In genomic region chr13:97934590-97934989, GRCh38 we compare ENCODE assay signal across 25 cellular contexts. TPM values are rescaled to one million over a fixed set of nuclear protein-coding genes. Genes with fewer than 3 reads are reported as not detected.
DNase-seq lines count a peak whose midpoint lies in the region; ATAC-seq and TF ChIP-seq lines count a peak whose summit lies in the region.
"Had no signal": no experiment of that assay in that cellular context is flagged by ENCODE, and none has a peak within 500 bp of the region (broad histone marks: within the 10 kb centered on the region; RNA-seq: fewer than 3 reads in every experiment).

No MANE protein-coding gene starts in this region.

- DNase-seq in COLO829 (ENCODE audit: low spot score) = peak; percentile 83
- no peak for DNase-seq in T-helper 17 cell
- no peak for DNase-seq in heart left ventricle
- peak; percentile 48 for DNase-seq in osteoblast (ENCODE audit: insufficient read length, low spot score, missing footprints)
- no peak for DNase-seq in activated T-cell treated with anti-CD3 and anti-CD28 coated beads for 4 hours
- no peak for DNase-seq in CD8-positive, alpha-beta memory T cell
- DNase-seq: activated CD4-positive, alpha-beta T cell treated with anti-CD3 and anti-CD28 coated beads, Interleukin-2, amount 10 ng/mL, durations not matched to agents 24 days and 14 days; activated gamma-delta T cell treated with Interleukin-2 at 50 U/mL for 16 hours; adrenal gland; CD4-positive, CD25-positive, alpha-beta regulatory T cell; central memory CD4-positive, alpha-beta T cell; DMS53; effector CD4-positive, alpha-beta T cell; islet precursor cell; naive thymus-derived CD4-positive, alpha-beta T cell; NCI-H1417 treated with DMSO at 0.1 percent for 48 hours; psoas muscle; RPMI8226; stimulated activated CD4-positive, alpha-beta T cell treated with anti-CD3 and anti-CD28 coated beads, Interleukin-12 subunit alpha, Interleukin-12 subunit beta, amount 100 ng/mL, for 4 hours; stimulated activated CD8-positive, alpha-beta memory T cell treated with anti-CD3 and anti-CD28 coated beads, Interleukin-4, amount 100 ng/mL, for 48 hours; SW 1271 had no signal

- H3K9me3 ChIP-seq in T-helper 17 cell (ENCODE audit: control insufficient read depth, low read length, poor library complexity, severe bottlenecking) (no peaks in the 10 kb centered on the region), heart left ventricle (no peaks in the 10 kb centered on the region), osteoblast (ENCODE audit: low read depth, low read length) (no peaks in the 10 kb centered on the region)
- H3K9me3 ChIP-seq in CD8-positive, alpha-beta memory T cell (ENCODE audit: low read length) = no peaks in the 10 kb centered on the region
- H3K9me3 ChIP-seq: adrenal gland, psoas muscle, vagina had no signal

- H4K20me1 ChIP-seq in osteoblast (ENCODE audit: insufficient read depth, low read length) = no peaks in the 10 kb centered on the region

- POLR2A ChIA-PET in CD8-positive, alpha-beta memory T cell (lab: Charles Lee) = no interaction called here

- H3K27ac ChIP-seq in heart left ventricle (peak overlapping the region in 2 of 12 donors; percentile 10 to 36), osteoblast (ENCODE audit: low read depth, low read length) (peak overlapping the region; percentile 5)
- no peak overlapping the region for H3K27ac ChIP-seq in CD8-positive, alpha-beta memory T cell (ENCODE audit: low read depth, low read length)
- H3K27ac ChIP-seq: adrenal gland, psoas muscle, vagina had no signal

- no peak overlapping the region for H3K27ac Mint-ChIP-seq in T-helper 17 cell
- H3K27ac Mint-ChIP-seq in CD8-positive, alpha-beta memory T cell = no peak overlapping the region
- H3K27ac Mint-ChIP-seq: activated CD4-positive, alpha-beta T cell treated with anti-CD3 and anti-CD28 coated beads, Interleukin-2, amount 10 ng/mL, durations not matched to agents 24 days and 14 days; CD4-positive, CD25-positive, alpha-beta regulatory T cell; naive thymus-derived CD4-positive, alpha-beta T cell had no signal

- no peak for ATAC-seq in T-helper 17 cell
- peak in 3 of 4 donors; percentile 12 to 68 (median 66) for ATAC-seq in heart left ventricle
- no peak for ATAC-seq in HG02870 (IDR thresholded peaks at IDR 0.05; ENCODE audit: unreplicated experiment)
- no peak for ATAC-seq in GM21381 (IDR thresholded peaks at IDR 0.05; ENCODE audit: unreplicated experiment)
- ATAC-seq: HCT116; naive thymus-derived CD4-positive, alpha-beta T cell; psoas muscle had no signal

- H3K4me3 Mint-ChIP-seq in T-helper 17 cell = peak overlapping the region; percentile 16
- no peak overlapping the region for H3K4me3 Mint-ChIP-seq in CD8-positive, alpha-beta memory T cell
- H3K4me3 Mint-ChIP-seq: activated CD4-positive, alpha-beta T cell treated with anti-CD3 and anti-CD28 coated beads, Interleukin-2, amount 10 ng/mL, durations not matched to agents 24 days and 14 days; CD4-positive, CD25-positive, alpha-beta regulatory T cell; naive thymus-derived CD4-positive, alpha-beta T cell had no signal

- no peak for TF ChIP-seq POLR2A in heart left ventricle (IDR thresholded peaks at IDR 0.05)

- H3K9me3 Mint-ChIP-seq in CD8-positive, alpha-beta memory T cell = no peaks in the 10 kb centered on the region
- H3K9me3 Mint-ChIP-seq: activated CD4-positive, alpha-beta T cell treated with anti-CD3 and anti-CD28 coated beads, Interleukin-2, amount 10 ng/mL, durations not matched to agents 24 days and 14 days had no signal

- H2AFZ ChIP-seq in osteoblast (ENCODE audit: low read length) = peak overlapping the region; percentile 23

- intact Hi-C loops in heart left ventricle (cut with DNase I) = no loop called here

- no peaks in the 10 kb centered on the region for H3K79me2 ChIP-seq in osteoblast (ENCODE audit: insufficient read depth, low read length)

- peaks cover 69% of the 10 kb centered on the region for H3K27me3 Mint-ChIP-seq in T-helper 17 cell
- peaks cover 10 to 52% of the 10 kb centered on the region in 2 donors for H3K27me3 Mint-ChIP-seq in CD8-positive, alpha-beta memory T cell

- no peaks in the 10 kb centered on the region for H3K4me1 Mint-ChIP-seq in T-helper 17 cell
- H3K4me1 Mint-ChIP-seq in CD8-positive, alpha-beta memory T cell = no peaks in the 10 kb centered on the region
- H3K4me1 Mint-ChIP-seq: activated CD4-positive, alpha-beta T cell treated with anti-CD3 and anti-CD28 coated beads, Interleukin-2, amount 10 ng/mL, durations not matched to agents 24 days and 14 days; CD4-positive, CD25-positive, alpha-beta regulatory T cell; naive thymus-derived CD4-positive, alpha-beta T cell had no signal

- no peaks in the 10 kb centered on the region for H3K36me3 ChIP-seq in heart left ventricle
- H3K36me3 ChIP-seq in osteoblast (ENCODE audit: insufficient read depth, low read length) = no peaks in the 10 kb centered on the region
- H3K36me3 ChIP-seq in CD8-positive, alpha-beta memory T cell (ENCODE audit: insufficient read depth, low read length) = no peaks in the 10 kb centered on the region
- H3K36me3 ChIP-seq: adrenal gland, vagina had no signal

- peaks cover 0 to 14% (median 0%) of the 10 kb centered on the region in 12 donors for H3K4me1 ChIP-seq in heart left ventricle
- H3K4me1 ChIP-seq in osteoblast (ENCODE audit: insufficient read depth, low read length) = peaks cover 16% of the 10 kb centered on the region
- H3K4me1 ChIP-seq in CD8-positive, alpha-beta memory T cell (ENCODE audit: insufficient read depth, low read length) = no peaks in the 10 kb centered on the region
- H3K4me1 ChIP-seq: adrenal gland, psoas muscle, vagina had no signal

- no peak for TF ChIP-seq CTCF in heart left ventricle (IDR thresholded peaks at IDR 0.05)
- no peak for TF ChIP-seq CTCF in osteoblast (IDR thresholded peaks at IDR 0.05; ENCODE audit: extremely low read depth, low read depth, low read length)

- H3K27me3 ChIP-seq in heart left ventricle (no peaks in the 10 kb centered on the region), osteoblast (ENCODE audit: insufficient read depth, low read length) (no peaks in the 10 kb centered on the region)
- H3K27me3 ChIP-seq in CD8-positive, alpha-beta memory T cell (ENCODE audit: insufficient read depth, low read length, poor library complexity, severe bottlenecking) = peaks cover 5% of the 10 kb centered on the region
- H3K27me3 ChIP-seq: adrenal gland, vagina had no signal

- H3K4me3 ChIP-seq in heart left ventricle (no peak overlapping the region), osteoblast (ENCODE audit: insufficient read depth, low read length) (no peak overlapping the region)
- no peak overlapping the region for H3K4me3 ChIP-seq in CD8-positive, alpha-beta memory T cell (ENCODE audit: low read length)
- H3K4me3 ChIP-seq: adrenal gland, psoas muscle, vagina had no signal

- CTCF ChIA-PET in CD8-positive, alpha-beta memory T cell (lab: Charles Lee) = no interaction called here

- peak overlapping the region; percentile 2 for H3K4me2 ChIP-seq in osteoblast (ENCODE audit: insufficient read depth, low read length)

- peaks cover 3% of the 10 kb centered on the region for H3K36me3 Mint-ChIP-seq in T-helper 17 cell (ENCODE audit: low read depth)
- peaks cover 0 to 4% (median 0%) of the 10 kb centered on the region in 3 donors for H3K36me3 Mint-ChIP-seq in CD8-positive, alpha-beta memory T cell
- H3K36me3 Mint-ChIP-seq: CD4-positive, CD25-positive, alpha-beta regulatory T cell; naive thymus-derived CD4-positive, alpha-beta T cell had no signal

- WGBS in heart left ventricle, 4 donors = 26 to 45% (median 30%) methylated on average over 5 of the region's 5 CpGs

RNA-seq across cellular contexts. Expression of gene IPO5, which starts 18.9 kb away (rescaled TPM):
- total RNA-seq in T-helper 17 cell = 10 to 100 TPM; 68.5 to 90.2 TPM
- 100 to 1,000 TPM in 5 of 9 donors, 10 to 100 TPM in 4; 69.0 to 219 (median 111) TPM for total RNA-seq in heart left ventricle
- polyA plus RNA-seq in heart left ventricle = 100 to 1,000 TPM in 1 of 2 donors, 10 to 100 TPM in 1; 18.4 to 153 TPM
- 316 and 317 TPM in 2 replicates for total RNA-seq in osteoblast
- total RNA-seq in CD8-positive, alpha-beta memory T cell = 100 to 1,000 TPM; 225 to 239 TPM
- 38.2 TPM for polyA plus RNA-seq in CD8-positive, alpha-beta memory T cell

Comparison
In these comparisons a context has a peak if more than half of its experiments do, and no peak if none do; other contexts are left out.
1. DNase-seq: peak in COLO829 (single experiment) and osteoblast (single experiment); none in T-helper 17 cell (0 of 3), heart left ventricle (0 of 5), activated T-cell treated with anti-CD3 and anti-CD28 coated beads for 4 hours (single experiment) and CD8-positive, alpha-beta memory T cell (0 of 5).
2. ATAC-seq: peak in heart left ventricle (3 of 4); none in T-helper 17 cell (single experiment), HG02870 (single experiment) and GM21381 (single experiment).